Comparison of ENCODE assay signal across 8 cellular contexts in the genomic region with DNA sequence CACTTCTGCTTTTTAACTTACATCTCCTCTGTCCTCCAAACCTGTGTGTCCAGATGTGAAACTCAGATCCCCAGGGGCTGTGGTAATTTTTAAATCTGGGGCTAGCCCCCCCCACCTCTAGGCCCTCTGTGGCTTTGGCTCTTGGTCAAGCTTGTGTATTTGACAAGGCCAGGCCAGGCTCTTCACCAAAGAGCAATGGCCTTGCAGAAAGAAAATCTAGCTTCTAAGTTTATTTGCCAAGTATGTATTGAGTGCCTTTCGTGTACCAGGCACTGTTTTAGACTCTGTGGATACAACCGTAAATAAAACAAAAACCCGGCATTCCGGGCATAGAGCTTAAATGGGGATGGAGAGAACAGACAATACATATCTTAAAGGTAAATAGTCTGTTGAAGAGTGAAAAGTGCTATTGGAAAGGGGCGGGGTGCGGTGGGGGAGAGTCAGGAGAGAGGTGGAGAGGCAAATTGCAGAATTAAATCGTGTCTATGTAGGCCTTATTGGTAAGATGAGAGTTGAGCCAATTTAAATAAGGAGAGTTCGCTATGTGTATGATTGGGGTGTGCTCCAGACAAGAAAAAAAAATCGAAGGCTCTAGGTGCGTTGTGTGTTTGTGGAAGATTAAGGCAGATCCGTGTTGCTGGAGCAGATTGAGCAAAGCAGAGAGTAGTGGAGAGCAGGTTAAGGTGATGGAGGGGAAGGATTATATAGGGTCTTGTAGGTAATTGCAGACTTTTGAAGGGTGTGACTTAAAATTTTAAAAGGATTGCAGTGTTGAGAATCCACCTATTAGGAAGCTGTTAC. TPM values are rescaled to one million over a fixed set of nuclear protein-coding genes. Genes with fewer than 3 reads are reported as not detected.
DNase-seq lines count a peak whose midpoint lies in the region; ATAC-seq, FAIRE-seq and TF ChIP-seq lines count a peak whose summit lies in the region.

No MANE protein-coding gene starts in this region.

- FAIRE-seq in GM12892 (lab: Jason Lieb, UNC): no peak

- peak; percentile 2 to 10 for TF ChIP-seq RAD21 in liver (IDR thresholded peaks at IDR 0.05)

- TF ChIP-seq CTCF in astrocyte of the cerebellum (IDR thresholded peaks at IDR 0.05; ENCODE audit: low read depth, low read length, missing control alignments) (no peak), liver (IDR thresholded peaks at IDR 0.05; ENCODE audit: low read depth, low read length, missing input control) (no peak), thyroid gland (IDR thresholded peaks at IDR 0.05) (no peak)

- no peak for TF ChIP-seq POLR2A in thyroid gland (IDR thresholded peaks at IDR 0.05)
- no peak for TF ChIP-seq POLR2A in GM12892 (IDR thresholded peaks at IDR 0.05; ENCODE audit: low read depth, low read length)

- peaks cover 0 to 5% (median 0%) of the 10 kb centered on the region in 4 donors for H3K36me3 ChIP-seq in liver (ENCODE audit: control insufficient read depth in 4 of 4, insufficient read depth in 3 of 4, low read depth in 1 of 4, low read length in 3 of 4)
- H3K36me3 ChIP-seq in thyroid gland: no peaks in the 10 kb centered on the region

- in situ Hi-C loops in astrocyte of the cerebellum (cut with HindIII; ENCODE audit: low sequenced_read_pairs): no loop called here

- H3K4me1 ChIP-seq in liver (ENCODE audit: control insufficient read depth in 4 of 4, insufficient read depth in 4 of 4, low read length in 3 of 4): peaks cover 0 to 15% (median 9%) of the 10 kb centered on the region in 4 donors
- H3K4me1 ChIP-seq in thyroid gland: peaks cover 9 to 14% of the 10 kb centered on the region in 2 donors

- H3K4me3 ChIP-seq in astrocyte of the cerebellum (ENCODE audit: low read depth, low read length) (peak overlapping the region; percentile 72), liver (ENCODE audit: low read depth in 1 of 3, low read length in 3 of 3) (peak overlapping the region; percentile 56 to 91 (median 64)), thyroid gland (replicated peaks in 1 of 3) (peak overlapping the region in 2 of 3 donors; percentile 52 to 74)

- H3K9ac ChIP-seq in liver (ENCODE audit: low read depth in 1 of 2, low read length in 2 of 2): peak overlapping the region; percentile 80 to 86

- intact Hi-C loops in thyroid gland (cut with DNase I): no loop called here

- WGBS in liver: 62% methylated on average over 11 of the region's 11 CpGs
- 73 to 81% methylated on average over 11 of the region's 11 CpGs for WGBS in thyroid gland, 2 donors

- H3K27me3 ChIP-seq in liver (ENCODE audit: control insufficient read depth in 4 of 4, insufficient read depth in 4 of 4, low read length in 3 of 4): no peaks in the 10 kb centered on the region
- H3K27me3 ChIP-seq in thyroid gland: no peaks in the 10 kb centered on the region

- H3K27ac ChIP-seq in liver (ENCODE audit: low read depth in 1 of 2, low read length in 2 of 2) (peak overlapping the region; percentile 93 to 96), thyroid gland (peak overlapping the region; percentile 96 to 99 (median 99))

- no peaks in the 10 kb centered on the region for H3K9me3 ChIP-seq in liver (ENCODE audit: control insufficient read depth in 4 of 4, low read length in 3 of 4)
- H3K9me3 ChIP-seq in thyroid gland: no peaks in the 10 kb centered on the region

- DNase-seq in astrocyte of the cerebellum (ENCODE audit: low read depth): no peak
- DNase-seq in thyroid gland: peak in 1 of 2 donors; percentile 3
- DNase-seq in OCI-M2 (lab: John Stamatoyannopoulos, UW; ENCODE audit: unreplicated experiment): no peak
- DNase-seq in GM12892 (ENCODE audit: insufficient read length): no peak

- ATAC-seq in GM18909 (IDR thresholded peaks at IDR 0.05; ENCODE audit: poor library complexity, unreplicated experiment) (peak; percentile 39), HG03342 (IDR thresholded peaks at IDR 0.05; ENCODE audit: unreplicated experiment) (peak; percentile 22), GM18868 (IDR thresholded peaks at IDR 0.05; ENCODE audit: unreplicated experiment) (no peak)

TF ChIP-seq in liver, 16 proteins besides CTCF, POLR2A, EP300 and RAD21:
- no peak for TF ChIP-seq NR2F2 (IDR thresholded peaks at IDR 0.05)
- no peak for TF ChIP-seq EGR1 (IDR thresholded peaks at IDR 0.05; ENCODE audit: low read depth in 2 of 2)
- TF ChIP-seq HNF4A (conservative IDR thresholded peaks at IDR 0.05): peak in 1 of 2 donors; percentile 28
- TF ChIP-seq GABPA (IDR thresholded peaks at IDR 0.05 in 1 of 2, conservative IDR thresholded peaks at IDR 0.05 in 1 of 2): no peak

RNA-seq across cellular contexts. Expression of a gene that starts 0.8 kb away (rescaled TPM):
- total RNA-seq in liver (10 to 100 TPM in 1 of 2 donors, 1 to 10 TPM in 1; 8.4 to 14.3 TPM), thyroid gland (10 to 100 TPM; 30.6 to 49.0 (median 36.8) TPM)
- 10 to 100 TPM in 1 of 2 donors, 1 to 10 TPM in 1; 3.4 to 12.3 TPM for polyA plus RNA-seq in liver
- polyA plus RNA-seq in GM12892 (2012; ENCODE audit: missing spikeins): 21.2 TPM
